In genomic region chr1:225631041-225631663, GRCh38 we compare ENCODE assay signal across 20 cellular contexts. TPM values are rescaled to one million over a fixed set of nuclear protein-coding genes. Genes with fewer than 3 reads are reported as not detected.
DNase-seq lines count a peak whose midpoint lies in the region; TF ChIP-seq lines count a peak whose summit lies in the region.
"Had no signal": no experiment of that assay in that cellular context is flagged by ENCODE, and none has a peak within 500 bp of the region (broad histone marks: within the 10 kb centered on the region; RNA-seq: fewer than 3 reads in every experiment).

No MANE protein-coding gene starts in this region.

- intact Hi-C loops in dorsolateral prefrontal cortex (cut with DNase I) = no loop called here

- H2BK12ac ChIP-seq in H9 (ENCODE audit: insufficient read length, low read depth, low read length) = no peak overlapping the region

- no peaks in the 10 kb centered on the region for H3K23me2 ChIP-seq in H9 (ENCODE audit: insufficient read length, low read depth, low read length, poor library complexity, severe bottlenecking)

- H3K79me2 ChIP-seq in H9 (ENCODE audit: insufficient read depth, low read length) (peaks cover 56% of the 10 kb centered on the region), osteoblast (ENCODE audit: insufficient read depth, low read length) (peaks cover 100% of the 10 kb centered on the region)

- peaks cover 6% of the 10 kb centered on the region for H3K4me1 ChIP-seq in H9 (ENCODE audit: insufficient read depth, low read length)
- peaks cover 16% of the 10 kb centered on the region for H3K4me1 ChIP-seq in endodermal cell (ENCODE audit: control insufficient read depth, insufficient read depth, low read length)
- H3K4me1 ChIP-seq in osteoblast (ENCODE audit: insufficient read depth, low read length) = peaks cover 36% of the 10 kb centered on the region

- H3K79me1 ChIP-seq in H9 (ENCODE audit: insufficient read depth, low read depth, low read length, poor library complexity, severe bottlenecking) = peaks cover 8% of the 10 kb centered on the region

- H3K4me3 ChIP-seq in endodermal cell (ENCODE audit: low read length) = no peak overlapping the region
- H3K4me3 ChIP-seq in osteoblast (ENCODE audit: insufficient read depth, low read length) = no peak overlapping the region
- H3K4me3 ChIP-seq in dorsolateral prefrontal cortex = peak overlapping the region in 1 of 59 donors; percentile 0
- H3K4me3 ChIP-seq: coronary artery, left lung, spleen had no signal

- H3K27ac ChIP-seq in H9 (ENCODE audit: insufficient read length, low read depth, low read length) (no peak overlapping the region), endodermal cell (ENCODE audit: low read depth, low read length) (no peak overlapping the region), osteoblast (ENCODE audit: low read depth, low read length) (peak overlapping the region; percentile 4), dorsolateral prefrontal cortex (no peak overlapping the region)
- H3K27ac ChIP-seq: coronary artery, left lung, neutrophil, spleen had no signal

- no peak overlapping the region for H3K4me3 Mint-ChIP-seq in H9
- no peak overlapping the region for H3K4me3 Mint-ChIP-seq in endodermal cell
- H3K4me3 Mint-ChIP-seq: CD4-positive, alpha-beta memory T cell; WTC11 had no signal

- H2AFZ ChIP-seq in H9 (ENCODE audit: low read length) = no peak overlapping the region
- H2AFZ ChIP-seq in osteoblast (ENCODE audit: low read length) = no peak overlapping the region

- WGBS in H9 (ENCODE audit: extremely low coverage, insufficient read length, low lambda C conversion rate) = no CpG with 5 or more reads among the region's 6 CpGs
- 96% methylated on average over 5 of the region's 6 CpGs; no CpG with 5 or more reads in 1 of the 2 experiments for WGBS in endodermal cell (ENCODE audit: insufficient coverage in 1 of 2, insufficient read length in 1 of 2), 2 experiments

- H3K9me3 Mint-ChIP-seq in H9 (no peaks in the 10 kb centered on the region), endodermal cell (no peaks in the 10 kb centered on the region)
- H3K9me3 Mint-ChIP-seq: CD4-positive, alpha-beta memory T cell; WTC11 had no signal

- H3K36me3 ChIP-seq in endodermal cell (ENCODE audit: control insufficient read depth, insufficient read depth, low read length) (peaks cover 27% of the 10 kb centered on the region), osteoblast (ENCODE audit: insufficient read depth, low read length) (peaks cover 13% of the 10 kb centered on the region)
- H3K36me3 ChIP-seq: left lung, neutrophil, spleen had no signal

- DNase-seq in H9 = no peak
- peak; percentile 14 for DNase-seq in NCI-H2227 (lab: John Stamatoyannopoulos, UW; ENCODE audit: unreplicated experiment)
- DNase-seq in endodermal cell = no peak
- no peak for DNase-seq in osteoblast (ENCODE audit: insufficient read length, low spot score, missing footprints)
- no peak for DNase-seq in stimulated activated CD4-positive, alpha-beta T cell treated with anti-CD3 and anti-CD28 coated beads, Interleukin-4, amount 100 ng/mL, for 1 hour
- no peak for DNase-seq in NOMO-1 (lab: John Stamatoyannopoulos, UW; ENCODE audit: unreplicated experiment in 2 of 2)
- no peak for DNase-seq in dorsolateral prefrontal cortex
- DNase-seq: activated CD8-positive, alpha-beta memory T cell treated with anti-CD3 and anti-CD28 coated beads, Interleukin-2, amount 50 U/mL, for 48 hours; CD4-positive, alpha-beta memory T cell; DMS53; KBM-7; left lung; NCI-H2029; NCI-H510A treated with DMSO at 0.1 percent for 48 hours; spleen; stimulated activated CD4-positive, alpha-beta T cell treated with anti-CD3 and anti-CD28 coated beads, Interleukin-4, amount 100 ng/mL, for 24 hours; stimulated activated naive CD8-positive, alpha-beta T cell treated with anti-CD3 and anti-CD28 coated beads, Interleukin-15, Interleukin-2, amounts not matched to agents 100 U/mL and 50 U/mL, for 24 hours had no signal

- H2BK5ac ChIP-seq in H9 (ENCODE audit: insufficient read length, low read length) = no peak overlapping the region

- H3K4me1 Mint-ChIP-seq in H9 (peaks cover 58 to 69% of the 10 kb centered on the region in 2 experiments), endodermal cell (peaks cover 44% of the 10 kb centered on the region)
- H3K4me1 Mint-ChIP-seq: CD4-positive, alpha-beta memory T cell had no signal

- no peak overlapping the region for H2AK5ac ChIP-seq in H9 (ENCODE audit: insufficient read length, low read length)

- H3K27me3 ChIP-seq in H9 (ENCODE audit: insufficient read depth, low read length) (no peaks in the 10 kb centered on the region), endodermal cell (ENCODE audit: control insufficient read depth, insufficient read depth, low read length, poor library complexity, severe bottlenecking) (no peaks in the 10 kb centered on the region), osteoblast (ENCODE audit: insufficient read depth, low read length) (no peaks in the 10 kb centered on the region), dorsolateral prefrontal cortex (no peaks in the 10 kb centered on the region)
- H3K27me3 ChIP-seq: left lung, neutrophil, spleen had no signal

- H2BK120ac ChIP-seq in H9 (ENCODE audit: low read depth, low read length, poor library complexity, severe bottlenecking) = no peak overlapping the region

- no peak overlapping the region for H4K8ac ChIP-seq in H9 (replicated peaks; ENCODE audit: insufficient read length, low read depth, low read length)

- no peak overlapping the region for H4K91ac ChIP-seq in H9 (ENCODE audit: insufficient read length, low read depth, low read length)

- no peaks in the 10 kb centered on the region for H4K20me1 ChIP-seq in H9 (ENCODE audit: control insufficient read depth, insufficient read depth, insufficient read length)
- H4K20me1 ChIP-seq in osteoblast (ENCODE audit: insufficient read depth, low read length) = peaks cover 77% of the 10 kb centered on the region

- no peak overlapping the region for H3K56ac ChIP-seq in H9 (ENCODE audit: insufficient read length, low read depth, low read length)

- no peak overlapping the region for H3K4me2 ChIP-seq in H9 (ENCODE audit: insufficient read depth, insufficient read length, low read length)
- peak overlapping the region; percentile 4 for H3K4me2 ChIP-seq in osteoblast (ENCODE audit: insufficient read depth, low read length)

- no peak overlapping the region for H2BK20ac ChIP-seq in H9 (ENCODE audit: low read depth, low read length, poor library complexity, severe bottlenecking)

- no peak for TF ChIP-seq CTCF in H9 (conservative IDR thresholded peaks at IDR 0.05)
- TF ChIP-seq CTCF in endodermal cell (conservative IDR thresholded peaks at IDR 0.05) = no peak
- TF ChIP-seq CTCF in osteoblast (IDR thresholded peaks at IDR 0.05; ENCODE audit: extremely low read depth, low read depth, low read length) = no peak
- TF ChIP-seq CTCF in dorsolateral prefrontal cortex (IDR thresholded peaks at IDR 0.05 in 54 of 56, conservative IDR thresholded peaks at IDR 0.05 in 2 of 56; ENCODE audit: low read depth in 1 of 56, partially characterized antibody in 56 of 56) = no peak

- no peak overlapping the region for H3K18ac ChIP-seq in H9 (ENCODE audit: insufficient read length, low read depth, low read length)

- H4K5ac ChIP-seq in H9 (ENCODE audit: insufficient read length, low read depth, low read length) = no peak overlapping the region

- no peak overlapping the region for H3T11ph ChIP-seq in H9 (ENCODE audit: low read length)

- H3K36me3 Mint-ChIP-seq in H9 (ENCODE audit: insufficient read depth in 1 of 3, low read depth in 3 of 3) (peaks cover 0 to 8% (median 5%) of the 10 kb centered on the region in 3 experiments; a peak in 3 of 7 replicates), endodermal cell (ENCODE audit: low read depth) (peaks cover 9% of the 10 kb centered on the region)
- H3K36me3 Mint-ChIP-seq: CD4-positive, alpha-beta memory T cell; WTC11 had no signal

- H3K23ac ChIP-seq in H9 (ENCODE audit: insufficient read length, low read depth, low read length) = no peak overlapping the region

- H2BK15ac ChIP-seq in H9 (ENCODE audit: low read depth, low read length) = no peak overlapping the region

- H3K27me3 Mint-ChIP-seq in H9 (ENCODE audit: low read depth) (no peaks in the 10 kb centered on the region), endodermal cell (ENCODE audit: insufficient read depth) (no peaks in the 10 kb centered on the region)

- H3K27ac Mint-ChIP-seq in H9 = peak overlapping the region in 2 of 3 experiments; percentile 3 to 89; a peak in 4 of 7 replicates
- H3K27ac Mint-ChIP-seq in endodermal cell = peak overlapping the region; percentile 13
- H3K27ac Mint-ChIP-seq: CD4-positive, alpha-beta memory T cell had no signal

- H3K9me3 ChIP-seq in H9 (ENCODE audit: control insufficient read depth, low read depth, low read length) (no peaks in the 10 kb centered on the region), endodermal cell (ENCODE audit: control insufficient read depth, low read length) (no peaks in the 10 kb centered on the region), osteoblast (ENCODE audit: low read depth, low read length) (no peaks in the 10 kb centered on the region)
- H3K9me3 ChIP-seq: left lung, neutrophil, spleen had no signal

- H3K4ac ChIP-seq in H9 (ENCODE audit: low read depth, low read length) = no peak overlapping the region

- H3K9ac ChIP-seq in H9 (ENCODE audit: extremely low read depth, insufficient read length, low read length) = no peak overlapping the region
- H3K9ac ChIP-seq in endodermal cell (ENCODE audit: extremely low read depth, low read length, poor library complexity, severe bottlenecking) = no peak overlapping the region

- H3K14ac ChIP-seq in H9 (ENCODE audit: insufficient read depth, low read length) = no peak overlapping the region

RNA-seq across cellular contexts. Expression of gene ENAH, which starts 21.8 kb away (rescaled TPM):
- total RNA-seq in H9 (2021) (284 and 285 TPM in 2 replicates), endodermal cell (100 to 1,000 TPM; 263 to 267 TPM), osteoblast (344 and 453 TPM in 2 replicates), dorsolateral prefrontal cortex (100 to 1,000 TPM in 9 of 120 experiments, 10 to 100 TPM in 111; 57.3 to 134 (median 81.4) TPM)
- 152 TPM for polyA plus RNA-seq in endodermal cell (2013, experiment 1 of 2)
- polyA plus RNA-seq in endodermal cell (2013, experiment 2 of 2) = 153 TPM
- polyA plus RNA-seq: CD4-positive, alpha-beta memory T cell had no signal
